ENCODE assay signal across 1 cellular context in the genomic region with DNA sequence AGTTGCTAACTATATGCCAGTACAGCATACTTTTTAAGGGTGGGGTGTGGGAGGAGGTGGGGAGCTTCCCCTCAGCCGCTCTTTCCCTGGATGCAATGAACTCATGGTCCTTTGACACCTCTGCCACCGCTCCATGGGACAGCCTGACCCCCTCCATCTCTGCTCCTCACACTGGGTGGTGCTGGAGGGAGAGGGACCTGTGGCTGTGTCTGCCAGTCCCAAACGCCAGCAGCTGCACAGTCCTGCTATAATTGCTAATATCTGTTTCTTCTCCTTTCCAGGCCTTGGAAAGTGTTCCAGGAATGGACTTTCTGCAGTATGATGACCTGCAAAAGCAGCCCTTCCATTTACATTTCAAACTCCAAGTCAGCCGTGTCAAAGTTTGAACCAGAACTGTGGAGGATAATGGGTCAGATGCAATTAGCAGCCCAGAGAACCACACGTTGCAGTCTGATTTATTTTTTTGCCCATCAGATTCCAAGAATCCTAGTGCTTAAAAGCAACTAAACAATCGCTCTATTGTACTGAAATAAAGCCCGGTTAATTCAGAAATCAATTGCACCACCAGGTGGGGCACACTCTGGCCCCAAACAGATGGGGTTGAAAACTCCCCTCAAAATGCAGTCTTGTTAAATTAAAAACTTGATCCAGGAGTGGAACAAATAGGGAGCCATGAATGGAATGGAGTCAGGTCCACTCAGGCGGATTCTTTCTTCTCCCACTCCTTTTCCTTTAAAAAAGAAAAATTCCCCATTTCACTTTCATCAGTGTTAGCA.
TF ChIP-seq lines count a peak whose summit lies in the region.

No MANE protein-coding gene starts in this region.

TF ChIP-seq in HCT116, 20 proteins besides CTCF, POLR2A, EP300 and RAD21 (continued from another document):
- TF ChIP-seq SIN3A (IDR thresholded peaks at IDR 0.05; ENCODE audit: low read depth): no peak
- TF ChIP-seq JUND (IDR thresholded peaks at IDR 0.05): no peak
- no peak for TF ChIP-seq SRF (IDR thresholded peaks at IDR 0.05; ENCODE audit: low read depth)
- no peak for TF ChIP-seq CBX3 (IDR thresholded peaks at IDR 0.05; ENCODE audit: low read depth)
- TF ChIP-seq SP1 (IDR thresholded peaks at IDR 0.05; ENCODE audit: low read depth): no peak
- TF ChIP-seq EZH2 (IDR thresholded peaks at IDR 0.05): no peak
